9 cellular contexts compared by ENCODE assay signal in the genomic region with DNA sequence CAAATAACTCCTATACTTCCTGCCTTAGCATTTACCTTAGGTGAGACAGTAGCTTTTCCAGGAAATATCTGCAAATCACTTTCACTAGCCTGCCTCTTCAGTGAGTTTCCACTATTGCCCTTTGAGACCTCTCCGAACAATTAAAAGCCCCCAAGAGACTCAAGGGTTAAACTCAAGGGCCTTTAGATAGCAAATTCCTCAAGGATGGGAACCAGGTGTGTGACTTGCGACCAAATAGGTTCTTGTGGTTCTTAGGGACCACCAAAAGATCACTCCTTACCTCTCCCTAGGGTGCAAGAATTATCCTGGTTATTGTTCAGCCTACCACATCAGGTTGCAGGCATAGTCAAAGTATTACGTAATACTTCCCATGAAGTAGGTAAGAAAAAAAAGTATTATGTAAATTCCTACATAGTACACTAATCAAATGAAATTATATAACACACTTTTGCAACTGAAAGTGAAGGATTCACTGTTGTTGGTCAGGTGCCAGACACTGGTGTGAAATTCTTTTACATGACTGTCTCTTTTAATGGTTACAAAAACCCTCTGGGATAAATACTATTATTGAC. TPM values are rescaled to one million over a fixed set of nuclear protein-coding genes. Genes with fewer than 3 reads are reported as not detected.
DNase-seq lines count a peak whose midpoint lies in the region; TF ChIP-seq lines count a peak whose summit lies in the region.
"Had no signal": no experiment of that assay in that cellular context is flagged by ENCODE, and none has a peak within 500 bp of the region (broad histone marks: within the 10 kb centered on the region; RNA-seq: fewer than 3 reads in every experiment).

No MANE protein-coding gene starts in this region.

- peak overlapping the region; percentile 30 for H3K27ac Mint-ChIP-seq in activated naive CD4-positive, alpha-beta T cell treated with anti-CD3 and anti-CD28 coated beads, Interleukin-2, amount 50 U/mL, for 24 hours
- H3K27ac Mint-ChIP-seq in activated naive CD8-positive, alpha-beta T cell treated with anti-CD3 and anti-CD28 coated beads for 36 hours = no peak overlapping the region
- peak overlapping the region; percentile 79 for H3K27ac Mint-ChIP-seq in type B pancreatic cell

- no peak for DNase-seq in activated naive CD4-positive, alpha-beta T cell treated with anti-CD3 and anti-CD28 coated beads, Interleukin-2, amount 50 U/mL, for 16 hours
- DNase-seq in activated naive CD8-positive, alpha-beta T cell treated with anti-CD3 and anti-CD28 coated beads for 36 hours = peak; percentile 11
- DNase-seq in kidney tubule cell (ENCODE audit: low spot score) (peak; percentile 44), type B pancreatic cell (ENCODE audit: extremely low spot score, unreplicated experiment) (no peak), NCI-H524 (lab: John Stamatoyannopoulos, UW) (no peak), MV-4-11 (lab: John Stamatoyannopoulos, UW) (no peak), HPDE6-E6E7 (ENCODE audit: extremely low spot score) (no peak)
- DNase-seq: NCI-H2107 had no signal

- peaks cover 39% of the 10 kb centered on the region for H3K4me1 Mint-ChIP-seq in activated naive CD4-positive, alpha-beta T cell treated with anti-CD3 and anti-CD28 coated beads, Interleukin-2, amount 50 U/mL, for 24 hours
- peaks cover 35% of the 10 kb centered on the region for H3K4me1 Mint-ChIP-seq in activated naive CD8-positive, alpha-beta T cell treated with anti-CD3 and anti-CD28 coated beads for 36 hours
- peaks cover 27% of the 10 kb centered on the region for H3K4me1 Mint-ChIP-seq in type B pancreatic cell (ENCODE audit: unreplicated experiment)

- peak overlapping the region; percentile 26 for H3K4me3 Mint-ChIP-seq in activated naive CD4-positive, alpha-beta T cell treated with anti-CD3 and anti-CD28 coated beads, Interleukin-2, amount 50 U/mL, for 24 hours
- H3K4me3 Mint-ChIP-seq in activated naive CD8-positive, alpha-beta T cell treated with anti-CD3 and anti-CD28 coated beads for 36 hours = peak overlapping the region; percentile 10
- peak overlapping the region; percentile 83 for H3K4me3 Mint-ChIP-seq in type B pancreatic cell

- H3K27me3 Mint-ChIP-seq in activated naive CD4-positive, alpha-beta T cell treated with anti-CD3 and anti-CD28 coated beads, Interleukin-2, amount 50 U/mL, for 24 hours = no peaks in the 10 kb centered on the region
- no peaks in the 10 kb centered on the region for H3K27me3 Mint-ChIP-seq in activated naive CD8-positive, alpha-beta T cell treated with anti-CD3 and anti-CD28 coated beads for 36 hours
- H3K27me3 Mint-ChIP-seq in type B pancreatic cell = peaks cover 2% of the 10 kb centered on the region

- H3K9me3 Mint-ChIP-seq in activated naive CD4-positive, alpha-beta T cell treated with anti-CD3 and anti-CD28 coated beads, Interleukin-2, amount 50 U/mL, for 24 hours = no peaks in the 10 kb centered on the region
- H3K9me3 Mint-ChIP-seq in activated naive CD8-positive, alpha-beta T cell treated with anti-CD3 and anti-CD28 coated beads for 36 hours = peaks cover 4% of the 10 kb centered on the region
- H3K9me3 Mint-ChIP-seq in type B pancreatic cell = peaks cover 5% of the 10 kb centered on the region

- TF ChIP-seq CTCF in type B pancreatic cell (conservative IDR thresholded peaks at IDR 0.05) = no peak

- H3K36me3 Mint-ChIP-seq in activated naive CD4-positive, alpha-beta T cell treated with anti-CD3 and anti-CD28 coated beads, Interleukin-2, amount 50 U/mL, for 24 hours = no peaks in the 10 kb centered on the region
- H3K36me3 Mint-ChIP-seq in activated naive CD8-positive, alpha-beta T cell treated with anti-CD3 and anti-CD28 coated beads for 36 hours = peaks cover 7% of the 10 kb centered on the region
- H3K36me3 Mint-ChIP-seq in type B pancreatic cell = no peaks in the 10 kb centered on the region

RNA-seq across cellular contexts. Expression of a gene that starts 1.4 kb away (rescaled TPM):
- 10 to 100 TPM; 33.7 to 35.6 TPM for total RNA-seq in activated naive CD8-positive, alpha-beta T cell treated with anti-CD3 and anti-CD28 coated beads for 36 hours
- 90.7 and 115 TPM in 2 replicates for total RNA-seq in type B pancreatic cell (ENCODE audit: low replicate concordance)

Comparison
In these comparisons a context has a peak if more than half of its experiments do, and no peak if none do; other contexts are left out.
1. H3K4me3 Mint-ChIP-seq: peak in every context shown above with its lines; median percentile 83 in type B pancreatic cell; 26 in activated naive CD4-positive, alpha-beta T cell treated with anti-CD3 and anti-CD28 coated beads, Interleukin-2, amount 50 U/mL, for 24 hours; 10 in activated naive CD8-positive, alpha-beta T cell treated with anti-CD3 and anti-CD28 coated beads for 36 hours.
2. DNase-seq: peak in activated naive CD8-positive, alpha-beta T cell treated with anti-CD3 and anti-CD28 coated beads for 36 hours (single experiment) and kidney tubule cell (single experiment); none in activated naive CD4-positive, alpha-beta T cell treated with anti-CD3 and anti-CD28 coated beads, Interleukin-2, amount 50 U/mL, for 16 hours (single experiment), type B pancreatic cell (single experiment), NCI-H524 (0 of 2), MV-4-11 (single experiment) and HPDE6-E6E7 (single experiment).